8 cellular contexts compared by ENCODE assay signal in genomic region chr4:139698167-139698925, GRCh38. TPM values are rescaled to one million over a fixed set of nuclear protein-coding genes. Genes with fewer than 3 reads are reported as not detected.
A peak's percentile ranks its signal among the peaks of the same experiment; 100 is the strongest.
DNase-seq lines count a peak whose midpoint lies in the region; ATAC-seq and TF ChIP-seq lines count a peak whose summit lies in the region.
"Not testable (repeated sequence)": the region's sequence is repeated elsewhere in the genome, so short reads cannot be mapped to it uniquely, and the experiment has no call there.

No MANE protein-coding gene starts in this region.

- H3K4me1 ChIP-seq in foreskin keratinocyte, testis: not testable (repeated sequence)

- DNase-seq in AG09309 (ENCODE audit: low read depth); WTC11 (ENCODE audit: low spot score); choroid plexus epithelial cell (ENCODE audit: low read depth); foreskin keratinocyte; nephron progenitor cell; testis: not testable (repeated sequence)
- peak; percentile 13 for DNase-seq in NAMALWA (ENCODE audit: low spot score)

- H3K9me3 ChIP-seq in testis, result not testable (repeated sequence)

- POLR2A ChIA-PET in WTC11 (lab: Charles Lee), result not testable (repeated sequence)

- not testable (repeated sequence) for ATAC-seq in WTC11, foreskin keratinocyte

- not testable (repeated sequence) for H3K27me3 ChIP-seq in foreskin keratinocyte, testis

- not testable (repeated sequence) for H3K4me3 Mint-ChIP-seq in WTC11, nephron progenitor cell

- H3K4me3 ChIP-seq in AG09309 (ENCODE audit: control insufficient read depth, low read depth, low read length); choroid plexus epithelial cell (ENCODE audit: low read depth, low read length); testis: not testable (repeated sequence)

- H3K36me3 Mint-ChIP-seq in WTC11, result not testable (repeated sequence)
- peaks cover 47% of the 10 kb centered on the region for H3K36me3 Mint-ChIP-seq in nephron progenitor cell (ENCODE audit: low read depth)

- H3K36me3 ChIP-seq in testis (ENCODE audit: low read depth, missing control alignments), result not testable (repeated sequence)

- 46 to 86% methylated on average over 12 to 25 of the region's 25 CpGs for WGBS in testis, 2 donors

- CTCF ChIA-PET in WTC11 (lab: Charles Lee), result interaction anchor here (0.6 to 2.2 kb wide), 14 partner anchors 9 to 540 kb away, joined by 3 to 21 read pairs (median 3); no protein-coding TSS in a partner anchor

- intact Hi-C loops in testis (cut with DNase I; ENCODE audit: low total_unique reads), result not testable (repeated sequence)

- not testable (repeated sequence) for H3K27ac ChIP-seq in foreskin keratinocyte, testis

- H3K9me3 Mint-ChIP-seq in WTC11, result not testable (repeated sequence)
- peaks cover 20% of the 10 kb centered on the region for H3K9me3 Mint-ChIP-seq in nephron progenitor cell

- H3K4me1 Mint-ChIP-seq in WTC11, nephron progenitor cell: not testable (repeated sequence)

- TF ChIP-seq POLR2A in testis (IDR thresholded peaks at IDR 0.05), result not testable (repeated sequence)

- TF ChIP-seq CTCF in AG09309 (IDR thresholded peaks at IDR 0.05; ENCODE audit: control insufficient read depth, insufficient read depth, low read depth, low read length, missing control alignments) (peak; percentile 5), GM12873 (IDR thresholded peaks at IDR 0.05; ENCODE audit: insufficient read depth, low read depth, low read length, missing control alignments) (peak; percentile 22), WTC11 (IDR thresholded peaks at IDR 0.05) (peak; percentile 51), choroid plexus epithelial cell (conservative IDR thresholded peaks at IDR 0.05; ENCODE audit: low read depth, low read length) (peak; percentile 46), foreskin keratinocyte (conservative IDR thresholded peaks at IDR 0.05) (peak; percentile 28), nephron progenitor cell (IDR thresholded peaks at IDR 0.05) (peak; percentile 24), testis (IDR thresholded peaks at IDR 0.05) (peak in 2 of 3 experiments; percentile 13 to 19)

- H3K27ac Mint-ChIP-seq in WTC11, nephron progenitor cell: not testable (repeated sequence)

- not testable (repeated sequence) for H3K27me3 Mint-ChIP-seq in WTC11 (ENCODE audit: low read depth); nephron progenitor cell (ENCODE audit: low read depth, poor library complexity)

RNA-seq across cellular contexts. Expression of gene MGST2, which starts 32.7 kb away (rescaled TPM):
- total RNA-seq in WTC11 (2021), result 13.6 to 14.9 TPM (median 14.8 TPM) in 3 replicates
- 34.7 and 35.6 TPM in 2 replicates for total RNA-seq in foreskin keratinocyte
- 49.9 and 52.1 TPM in 2 replicates for polyA plus RNA-seq in foreskin keratinocyte
- total RNA-seq in testis, result 10 to 100 TPM; 82.2 to 87.6 TPM
- 97.9 TPM for polyA plus RNA-seq in testis (ENCODE audit: insufficient read depth, low read depth, low replicate concordance)
